In the genomic region with DNA sequence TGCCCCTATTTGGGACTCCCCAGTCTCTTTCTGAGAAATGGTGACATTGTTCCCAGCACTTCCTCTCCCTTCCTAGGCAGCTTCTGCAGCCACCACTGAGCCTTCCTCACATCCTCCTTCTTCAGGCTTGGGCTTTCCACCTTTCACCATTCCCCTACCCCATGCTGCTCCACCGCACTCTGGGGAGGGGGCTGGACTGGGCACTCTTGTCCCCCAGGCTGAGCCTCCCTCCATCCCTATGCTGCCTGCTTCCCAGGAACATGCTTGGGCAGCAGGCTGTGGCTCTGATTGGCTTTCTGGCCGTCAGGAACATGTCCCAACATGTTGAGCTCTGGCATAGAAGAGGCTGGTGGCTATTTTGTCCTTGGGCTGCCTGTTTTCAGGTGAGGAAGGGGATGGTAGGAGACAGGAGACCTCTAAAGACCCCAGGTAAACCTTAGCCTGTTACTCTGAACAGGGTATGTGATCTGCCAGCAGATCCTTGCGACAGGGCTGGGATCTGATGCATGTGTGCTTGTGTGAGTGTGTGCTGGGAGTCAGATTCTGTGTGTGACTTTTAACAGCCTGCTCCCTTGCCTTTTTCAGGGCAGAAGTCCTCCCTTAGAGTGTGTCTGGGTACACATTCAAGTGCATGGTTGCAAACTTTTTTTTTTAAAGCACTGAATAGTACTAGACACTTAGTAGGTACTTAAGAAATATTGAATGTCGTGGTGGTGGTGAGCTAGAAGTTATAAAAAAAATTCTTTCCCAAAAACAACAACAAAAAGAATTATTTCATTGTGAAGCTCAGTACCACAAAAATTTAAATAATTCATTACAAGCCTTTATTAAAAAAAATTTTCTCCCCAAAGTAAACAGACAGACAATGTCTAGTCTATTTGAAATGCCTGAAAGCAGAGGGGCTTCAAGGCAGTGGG, we compare ENCODE assay signal across 8 cellular contexts. TPM values are rescaled to one million over a fixed set of nuclear protein-coding genes. Genes with fewer than 3 reads are reported as not detected.
DNase-seq lines count a peak whose midpoint lies in the region; ATAC-seq and TF ChIP-seq lines count a peak whose summit lies in the region.

No MANE protein-coding gene starts in this region.

- H3K4me1 Mint-ChIP-seq in activated CD4-positive, alpha-beta T cell treated with anti-CD3 and anti-CD28 coated beads, Interleukin-2, amount 10 ng/mL, durations not matched to agents 24 days and 14 days = peaks cover 44% of the 10 kb centered on the region
- peaks cover 21% of the 10 kb centered on the region for H3K4me1 Mint-ChIP-seq in CD8-positive, alpha-beta T cell (ENCODE audit: low read depth)

- peak overlapping the region in 1 of 5 donors; percentile 67 for H3K9ac ChIP-seq in subcutaneous abdominal adipose tissue (ENCODE audit: low read length in 5 of 5)

- no peaks in the 10 kb centered on the region for H3K36me3 ChIP-seq in subcutaneous abdominal adipose tissue (ENCODE audit: control insufficient read depth in 5 of 5, insufficient read depth in 5 of 5, low read length in 5 of 5)
- H3K36me3 ChIP-seq in CD8-positive, alpha-beta T cell (ENCODE audit: insufficient read depth, low read length) = no peaks in the 10 kb centered on the region

- no peaks in the 10 kb centered on the region for H3K9me3 Mint-ChIP-seq in activated CD4-positive, alpha-beta T cell treated with anti-CD3 and anti-CD28 coated beads, Interleukin-2, amount 10 ng/mL, durations not matched to agents 24 days and 14 days
- no peaks in the 10 kb centered on the region for H3K9me3 Mint-ChIP-seq in CD8-positive, alpha-beta T cell

- CTCF ChIA-PET in CD8-positive, alpha-beta T cell (lab: Charles Lee) = interaction anchor here (1.4 to 2.5 kb wide), 2 partner anchors 53 to 61 kb away, joined by 3 to 16 read pairs; no protein-coding TSS in a partner anchor

- ATAC-seq in CD8-positive, alpha-beta T cell = no peak
- ATAC-seq in GM18517 (IDR thresholded peaks at IDR 0.05; ENCODE audit: unreplicated experiment) = no peak

- H3K27ac ChIP-seq in subcutaneous abdominal adipose tissue (ENCODE audit: low read depth, low read length) = peak overlapping the region; percentile 99
- no peak overlapping the region for H3K27ac ChIP-seq in CD8-positive, alpha-beta T cell (ENCODE audit: low read depth, low read length)

- H3K27me3 ChIP-seq in subcutaneous abdominal adipose tissue (ENCODE audit: control insufficient read depth in 5 of 5, insufficient read depth in 4 of 5, low read length in 5 of 5) = no peaks in the 10 kb centered on the region
- no peaks in the 10 kb centered on the region for H3K27me3 ChIP-seq in CD8-positive, alpha-beta T cell (ENCODE audit: insufficient read depth, low read length)

- POLR2A ChIA-PET in CD8-positive, alpha-beta T cell (lab: Charles Lee) = no interaction called here

- H3K4me1 ChIP-seq in subcutaneous abdominal adipose tissue (ENCODE audit: control insufficient read depth in 5 of 5, insufficient read depth in 5 of 5, low read length in 5 of 5) = peaks cover 3 to 36% (median 22%) of the 10 kb centered on the region in 5 donors
- H3K4me1 ChIP-seq in CD8-positive, alpha-beta T cell (ENCODE audit: insufficient read depth, low read length) = peaks cover 25% of the 10 kb centered on the region

- peak overlapping the region; percentile 89 for H3K27ac Mint-ChIP-seq in activated CD4-positive, alpha-beta T cell treated with anti-CD3 and anti-CD28 coated beads, Interleukin-2, amount 10 ng/mL, durations not matched to agents 24 days and 14 days
- H3K27ac Mint-ChIP-seq in CD8-positive, alpha-beta T cell = no peak overlapping the region

- H3K4me3 ChIP-seq in fibroblast of the aortic adventitia (ENCODE audit: low read depth, low read length) (peak overlapping the region; percentile 53), subcutaneous abdominal adipose tissue (ENCODE audit: low read depth in 1 of 5, low read length in 5 of 5) (no peak overlapping the region)
- H3K4me3 ChIP-seq in CD8-positive, alpha-beta T cell (ENCODE audit: low read depth, low read length) = no peak overlapping the region

- peak overlapping the region; percentile 97 for H3K4me3 Mint-ChIP-seq in activated CD4-positive, alpha-beta T cell treated with anti-CD3 and anti-CD28 coated beads, Interleukin-2, amount 10 ng/mL, durations not matched to agents 24 days and 14 days
- H3K4me3 Mint-ChIP-seq in CD8-positive, alpha-beta T cell = no peak overlapping the region

- peaks cover 15% of the 10 kb centered on the region for H3K36me3 Mint-ChIP-seq in activated CD4-positive, alpha-beta T cell treated with anti-CD3 and anti-CD28 coated beads, Interleukin-2, amount 10 ng/mL, durations not matched to agents 24 days and 14 days (ENCODE audit: low read depth)
- peaks cover 7% of the 10 kb centered on the region for H3K36me3 Mint-ChIP-seq in CD8-positive, alpha-beta T cell

- no peaks in the 10 kb centered on the region for H3K27me3 Mint-ChIP-seq in activated CD4-positive, alpha-beta T cell treated with anti-CD3 and anti-CD28 coated beads, Interleukin-2, amount 10 ng/mL, durations not matched to agents 24 days and 14 days
- peaks cover 3% of the 10 kb centered on the region for H3K27me3 Mint-ChIP-seq in CD8-positive, alpha-beta T cell (ENCODE audit: low read depth)

- H3K9me3 ChIP-seq in subcutaneous abdominal adipose tissue (ENCODE audit: control insufficient read depth in 5 of 5, low read length in 5 of 5) = no peaks in the 10 kb centered on the region
- no peaks in the 10 kb centered on the region for H3K9me3 ChIP-seq in CD8-positive, alpha-beta T cell (ENCODE audit: low read length)

- DNase-seq in activated CD4-positive, alpha-beta T cell treated with anti-CD3 and anti-CD28 coated beads, Interleukin-2, amount 10 ng/mL, durations not matched to agents 24 days and 14 days = peak; percentile 74
- no peak for DNase-seq in activated CD4-positive, alpha-beta T cell treated with anti-CD3 and anti-CD28 coated beads for 4 hours
- DNase-seq in SK-MEL-5 (ENCODE audit: low read depth, low spot score) (peak; percentile 42), fibroblast of the aortic adventitia (ENCODE audit: low read depth) (peak; percentile 73), putamen (ENCODE audit: low spot score) (no peak)
- no peak for DNase-seq in CD8-positive, alpha-beta T cell

- no peak for TF ChIP-seq CTCF in fibroblast of the aortic adventitia (IDR thresholded peaks at IDR 0.05; ENCODE audit: insufficient read depth, low read length)
- TF ChIP-seq CTCF in CD8-positive, alpha-beta T cell (IDR thresholded peaks at IDR 0.05) = no peak

- intact Hi-C loops in activated CD4-positive, alpha-beta T cell treated with anti-CD3 and anti-CD28 coated beads, Interleukin-2, amount 10 ng/mL, durations not matched to agents 24 days and 14 days (cut with micrococcal nuclease) = no loop called here
- intact Hi-C loops in CD8-positive, alpha-beta T cell (cut with DNase I, micrococcal nuclease) = loop anchor here in 1 of 2 experiments (5.0 kb wide), 1 partner anchor 1789 kb away; the partner anchor contains the start of genes ANKS1A and TAF11

- in situ Hi-C loops in SK-MEL-5 (cut with HindIII; ENCODE audit: low pct_unique_long_range_greater_than_20kb, low sequenced_read_pairs) = no loop called here

RNA-seq across cellular contexts. Expression of gene CDKN1A, which starts 2.1 kb away (rescaled TPM):
- 77.8 and 82.7 TPM in 2 replicates for total RNA-seq in activated CD4-positive, alpha-beta T cell treated with anti-CD3 and anti-CD28 coated beads, Interleukin-2, amount 10 ng/mL, durations not matched to agents 24 days and 14 days
- total RNA-seq in SK-MEL-5 (2014; rRNA removed; shearing (Covaris generic)) = 65.0 and 68.0 TPM in 2 replicates
- polyA plus RNA-seq in SK-MEL-5 (2015; cell fraction: cytosol; rRNA removed) = 182 and 191 TPM in 2 replicates
- polyA plus RNA-seq in SK-MEL-5 (2015; cell fraction: nucleus; rRNA removed) = 45.7 and 54.2 TPM in 2 replicates
- 246 and 749 TPM in 2 replicates for total RNA-seq in fibroblast of the aortic adventitia (ENCODE audit: low replicate concordance)
- 10 to 100 TPM; 71.3 to 78.7 TPM for total RNA-seq in CD8-positive, alpha-beta T cell

RNA-seq across cellular contexts. Expression of gene RAB44, which starts 21.2 kb away (rescaled TPM):
- total RNA-seq in activated CD4-positive, alpha-beta T cell treated with anti-CD3 and anti-CD28 coated beads, Interleukin-2, amount 10 ng/mL, durations not matched to agents 24 days and 14 days = 0.07 TPM in 1 of 2 replicates, not detected in the other
- not detected in 2 replicates for total RNA-seq in SK-MEL-5 (2014; rRNA removed; shearing (Covaris generic))
- polyA plus RNA-seq in SK-MEL-5 (2015; cell fraction: cytosol; rRNA removed) = not detected in 2 replicates
- 0.11 TPM in 1 of 2 replicates, not detected in the other for polyA plus RNA-seq in SK-MEL-5 (2015; cell fraction: nucleus; rRNA removed)
- not detected in 2 replicates for total RNA-seq in fibroblast of the aortic adventitia (ENCODE audit: low replicate concordance)
- under 1 TPM in 1 of 2 experiments, not detected in 1; 0.08 TPM for total RNA-seq in CD8-positive, alpha-beta T cell

Comparison
In these comparisons a context has a peak if more than half of its experiments do, and no peak if none do; other contexts are left out.
1. DNase-seq: peak in activated CD4-positive, alpha-beta T cell treated with anti-CD3 and anti-CD28 coated beads, Interleukin-2, amount 10 ng/mL, durations not matched to agents 24 days and 14 days (single experiment), SK-MEL-5 (single experiment) and fibroblast of the aortic adventitia (single experiment); none in activated CD4-positive, alpha-beta T cell treated with anti-CD3 and anti-CD28 coated beads for 4 hours (0 of 2), CD8-positive, alpha-beta T cell (0 of 7) and putamen (single experiment).